ENCODE assay signal across 8 cellular contexts in the genomic region with DNA sequence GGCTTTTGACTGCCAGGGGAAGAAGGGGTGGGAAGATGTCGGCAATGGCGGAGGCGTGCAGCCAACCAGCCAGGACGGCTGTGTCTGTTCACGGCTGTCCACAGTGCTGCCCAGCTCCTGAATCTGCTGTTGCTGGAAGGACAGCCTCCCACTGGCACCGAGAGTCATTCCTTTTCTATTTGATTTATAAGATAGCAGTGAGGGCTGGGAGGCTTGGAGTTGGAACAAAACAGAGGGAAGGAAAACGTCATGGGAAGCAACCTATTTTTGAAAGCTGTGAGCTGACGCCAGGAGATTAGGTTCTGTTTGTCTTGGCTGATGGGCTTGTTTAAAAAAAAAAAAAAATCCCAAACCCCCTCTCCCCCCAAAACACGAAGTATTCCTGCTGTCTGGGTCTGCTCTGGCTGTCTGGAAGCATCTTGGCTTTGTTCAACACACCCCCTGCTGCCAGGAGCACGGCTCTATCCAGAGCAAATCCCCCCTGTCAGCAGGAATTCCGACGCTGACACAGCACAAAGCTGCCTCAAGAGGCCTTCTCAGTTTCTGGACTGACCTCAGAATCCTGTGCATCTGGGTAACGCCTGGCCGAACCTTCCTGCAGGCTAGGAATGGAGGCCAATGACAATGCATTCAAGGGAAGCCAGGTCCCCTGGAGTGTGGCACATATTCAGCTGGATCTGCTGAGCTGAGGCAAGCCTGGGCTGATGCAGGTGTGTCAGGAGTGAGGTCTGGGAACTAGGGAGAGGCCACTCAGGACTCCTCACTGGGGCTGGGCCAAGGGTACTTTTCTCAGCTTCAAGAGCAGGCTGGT. TPM values are rescaled to one million over a fixed set of nuclear protein-coding genes. Genes with fewer than 3 reads are reported as not detected.
DNase-seq lines count a peak whose midpoint lies in the region; TF ChIP-seq lines count a peak whose summit lies in the region.

No MANE protein-coding gene starts in this region.

- no peaks in the 10 kb centered on the region for H3K9me2 ChIP-seq in neural cell (ENCODE audit: insufficient read depth, low read length)

- H2AFZ ChIP-seq in ACC112 (ENCODE audit: low read length, unreplicated experiment): no peak overlapping the region
- no peak overlapping the region for H2AFZ ChIP-seq in neural cell (ENCODE audit: low read depth, low read length)

- H3K27me3 ChIP-seq in ACC112 (ENCODE audit: insufficient read depth, low read length) (no peaks in the 10 kb centered on the region), neural cell (ENCODE audit: insufficient read depth, low read depth, low read length) (no peaks in the 10 kb centered on the region)

- H3K27ac ChIP-seq in ACC112 (ENCODE audit: low read depth, low read length) (peak overlapping the region; percentile 45), neural cell (ENCODE audit: low read length) (peak overlapping the region; percentile 63)

- DNase-seq in NCI-H69 (lab: John Stamatoyannopoulos, UW) (peak; percentile 75), fibroblast of peridontal ligament (ENCODE audit: extremely low read depth) (peak; percentile 85), GM19238 (ENCODE audit: insufficient read length, low spot score) (no peak), NCI-H524 (lab: John Stamatoyannopoulos, UW) (no peak), DMS53 treated with DMSO at 0.1 percent for 48 hours (lab: John Stamatoyannopoulos, UW; ENCODE audit: unreplicated experiment) (no peak)
- DNase-seq in stimulated activated CD8-positive, alpha-beta memory T cell treated with anti-CD3 and anti-CD28 coated beads, Interleukin-4, amount 100 ng/mL, for 48 hours: no peak

- H3K9me3 ChIP-seq in neural cell (ENCODE audit: low read length): no peaks in the 10 kb centered on the region

- H3K4me3 ChIP-seq in ACC112 (ENCODE audit: low read depth, low read length) (no peak overlapping the region), neural cell (ENCODE audit: low read length) (no peak overlapping the region)

- no peak for TF ChIP-seq CTCF in neural cell (IDR thresholded peaks at IDR 0.05; ENCODE audit: poor library complexity, severe bottlenecking)

- no peaks in the 10 kb centered on the region for H3K79me2 ChIP-seq in ACC112 (ENCODE audit: control insufficient read depth, insufficient read depth, low read length, unreplicated experiment)
- H3K79me2 ChIP-seq in neural cell (replicated peaks; ENCODE audit: insufficient read depth, low read length): no peaks in the 10 kb centered on the region

- H4K20me1 ChIP-seq in neural cell (ENCODE audit: insufficient read depth): no peaks in the 10 kb centered on the region

- H3K4me1 ChIP-seq in ACC112 (ENCODE audit: control insufficient read depth, insufficient read depth, low read length, unreplicated experiment): peaks cover 17% of the 10 kb centered on the region

- H3F3A ChIP-seq in neural cell (ENCODE audit: insufficient read depth, low read length, poor library complexity, severe bottlenecking): no peaks in the 10 kb centered on the region

- H3K4me2 ChIP-seq in neural cell (ENCODE audit: low read length): peak overlapping the region; percentile 14

- no peak for TF ChIP-seq EP300 in neural cell (conservative IDR thresholded peaks at IDR 0.05; ENCODE audit: poor library complexity, severe bottlenecking)

- H3K9ac ChIP-seq in neural cell (ENCODE audit: low read length): peak overlapping the region; percentile 36

- H3K36me3 ChIP-seq in ACC112 (ENCODE audit: insufficient read depth, low read length) (peaks cover 12% of the 10 kb centered on the region; the same call in 1 of the 2 replicates), neural cell (ENCODE audit: insufficient read depth, low read length) (no peaks in the 10 kb centered on the region)

- no peak for TF ChIP-seq RAD21 in neural cell (conservative IDR thresholded peaks at IDR 0.05)

TF ChIP-seq in neural cell, 6 proteins besides CTCF, POLR2A, EP300 and RAD21:
- TF ChIP-seq REST (IDR thresholded peaks at IDR 0.05; ENCODE audit: borderline replicate concordance): peak; percentile 79
- no peak for TF ChIP-seq MXI1 (conservative IDR thresholded peaks at IDR 0.05; ENCODE audit: poor library complexity, severe bottlenecking)
- TF ChIP-seq EZH2 (IDR thresholded peaks at IDR 0.05; ENCODE audit: borderline replicate concordance, insufficient read depth, low read length, poor library complexity, severe bottlenecking): no peak
- peak; percentile 36 for TF ChIP-seq SMC3 (conservative IDR thresholded peaks at IDR 0.05; ENCODE audit: poor library complexity)
- TF ChIP-seq POLR2AphosphoS5 (IDR thresholded peaks at IDR 0.05): peak; percentile 8
- no peak for TF ChIP-seq TAF1 (IDR thresholded peaks at IDR 0.05; ENCODE audit: low read depth)

RNA-seq across cellular contexts. Expression of gene SREBF1, which starts 41.0 kb away (rescaled TPM):
- 22.5 and 25.9 TPM in 2 replicates for polyA plus RNA-seq in neural cell
- 11.7 and 20.0 TPM in 2 replicates for polyA minus RNA-seq in neural cell

Comparison
In these comparisons a context has a peak if more than half of its experiments do, and no peak if none do; other contexts are left out.
1. DNase-seq: peak in NCI-H69 (single experiment) and fibroblast of peridontal ligament (single experiment); none in stimulated activated CD8-positive, alpha-beta memory T cell treated with anti-CD3 and anti-CD28 coated beads, Interleukin-4, amount 100 ng/mL, for 48 hours (single experiment), GM19238 (single experiment), NCI-H524 (0 of 2) and DMS53 treated with DMSO at 0.1 percent for 48 hours (single experiment).